ENCODE assay signal across 9 cellular contexts in the genomic region with DNA sequence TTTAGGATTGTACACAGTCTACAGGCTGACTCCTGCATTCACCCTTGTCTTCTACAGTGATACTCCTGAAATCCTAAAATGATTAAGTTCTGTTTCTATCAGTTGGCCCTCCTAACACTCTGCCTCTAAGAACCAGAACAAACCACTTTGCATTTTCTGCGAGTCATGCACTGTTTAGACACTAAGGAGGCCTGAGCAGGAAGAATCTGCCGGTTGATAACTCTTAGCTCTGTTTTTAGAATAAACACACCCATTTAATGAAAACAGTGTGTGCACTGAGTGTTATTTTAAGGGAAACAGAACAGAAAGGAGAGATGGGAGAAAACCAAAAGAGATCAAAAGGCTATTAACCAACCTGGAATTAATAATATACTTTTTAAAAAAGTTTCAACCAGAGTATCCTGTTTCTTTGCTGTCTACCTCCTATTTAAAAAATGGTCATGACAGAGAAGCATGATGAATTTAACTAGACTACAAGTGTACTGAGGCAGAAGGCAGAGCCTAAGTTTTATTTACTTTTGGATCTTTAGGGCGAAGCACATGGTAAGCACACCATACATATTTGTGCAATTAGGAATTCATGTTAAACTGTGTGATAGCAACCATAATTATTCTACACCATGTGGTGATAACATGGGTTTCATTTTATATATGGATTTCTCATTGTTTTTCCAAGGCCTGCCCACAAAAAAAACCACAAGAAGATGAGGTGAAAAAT. TPM values are rescaled to one million over a fixed set of nuclear protein-coding genes. Genes with fewer than 3 reads are reported as not detected.
DNase-seq lines count a peak whose midpoint lies in the region; ATAC-seq and TF ChIP-seq lines count a peak whose summit lies in the region.
"Had no signal": no experiment of that assay in that cellular context is flagged by ENCODE, and none has a peak within 500 bp of the region (broad histone marks: within the 10 kb centered on the region; RNA-seq: fewer than 3 reads in every experiment).

No MANE protein-coding gene starts in this region.

- ATAC-seq in GM19351 (IDR thresholded peaks at IDR 0.05; ENCODE audit: unreplicated experiment), result no peak
- no peak for ATAC-seq in GM18870 (IDR thresholded peaks at IDR 0.05; ENCODE audit: unreplicated experiment)

- H3K4me1 ChIP-seq in mammary epithelial cell (ENCODE audit: insufficient read depth, low read length) (no peaks in the 10 kb centered on the region), parathyroid adenoma (peaks cover 4% of the 10 kb centered on the region)
- H3K4me1 ChIP-seq: colonic mucosa had no signal

- no TSS peak for BruUV-seq in mammary epithelial cell (replicated peaks; lab: Mats Ljungman, UMichigan)

- intact Hi-C loops in mammary epithelial cell (cut with micrococcal nuclease), result no loop called here

- H3K9ac ChIP-seq in mammary epithelial cell (ENCODE audit: insufficient read depth, low read length), result no peak overlapping the region
- H3K9ac ChIP-seq in parathyroid adenoma, result no peak overlapping the region

- POLR2A ChIA-PET in RWPE1 (lab: Yijun Ruan, JAX; ENCODE audit: low non-redundant PET), result no interaction called here

- no peaks in the 10 kb centered on the region for H4K20me1 ChIP-seq in mammary epithelial cell (ENCODE audit: insufficient read depth, low read length)

- in situ Hi-C loops in KBM-7 (cut with MboI; ENCODE audit: low pct_unique_long_range_greater_than_20kb, low sequenced_read_pairs), result no loop called here
- in situ Hi-C loops in mammary epithelial cell (cut with MboI; ENCODE audit: low sequenced_read_pairs in 2 of 2), result no loop called here

- H3K27ac ChIP-seq in mammary epithelial cell (ENCODE audit: insufficient read depth, low read depth, low read length), result no peak overlapping the region
- no peak overlapping the region for H3K27ac ChIP-seq in parathyroid adenoma
- H3K27ac ChIP-seq in RWPE1, result no peak overlapping the region
- H3K27ac ChIP-seq: colonic mucosa had no signal

- peak; percentile 18 for DNase-seq in KBM-7
- DNase-seq in mammary epithelial cell, result peak; percentile 31
- DNase-seq in RWPE1 (ENCODE audit: low spot score), result no peak
- DNase-seq: colonic mucosa, NCI-H69, occipital lobe had no signal

- H3K79me2 ChIP-seq in mammary epithelial cell (ENCODE audit: insufficient read depth, low read length) (no peaks in the 10 kb centered on the region), parathyroid adenoma (no peaks in the 10 kb centered on the region)

- dilution Hi-C loops in mammary epithelial cell (cut with HindIII; ENCODE audit: low sequenced_read_pairs), result no loop called here

- H3K36me3 ChIP-seq in mammary epithelial cell (ENCODE audit: insufficient read depth, low read length) (no peaks in the 10 kb centered on the region), parathyroid adenoma (ENCODE audit: control insufficient read depth, insufficient read depth, low read length) (no peaks in the 10 kb centered on the region)
- H3K36me3 ChIP-seq: colonic mucosa had no signal

- H3K4me3 ChIP-seq in mammary epithelial cell (replicated peaks in 1 of 3; ENCODE audit: insufficient read depth in 1 of 3, low read depth in 2 of 3, low read length in 3 of 3) (no peak overlapping the region), parathyroid adenoma (ENCODE audit: low read depth, low read length) (no peak overlapping the region)
- H3K4me3 ChIP-seq: colonic mucosa had no signal

- 84% methylated on average over 3 of the region's 3 CpGs for whole genome bisulfite sequencing in mammary epithelial cell (ENCODE audit: low coverage, missing lambda C conversion rate)

- no peaks in the 10 kb centered on the region for H3K9me3 ChIP-seq in mammary epithelial cell (replicated peaks; ENCODE audit: insufficient read depth, low read length)
- no peaks in the 10 kb centered on the region for H3K9me3 ChIP-seq in parathyroid adenoma (ENCODE audit: control insufficient read depth, low read length)
- H3K9me3 ChIP-seq: colonic mucosa had no signal

- no peak for TF ChIP-seq CTCF in mammary epithelial cell (conservative IDR thresholded peaks at IDR 0.05 in 1 of 2, IDR thresholded peaks at IDR 0.05 in 1 of 2; ENCODE audit: extremely low read depth in 1 of 2, insufficient read depth in 1 of 2, low read depth in 1 of 2, low read length in 2 of 2)
- no peak for TF ChIP-seq CTCF in parathyroid adenoma (IDR thresholded peaks at IDR 0.05)
- TF ChIP-seq CTCF in RWPE1 (conservative IDR thresholded peaks at IDR 0.05; ENCODE audit: low read depth), result no peak

- H3K27me3 ChIP-seq in mammary epithelial cell (ENCODE audit: insufficient read depth, low read length) (no peaks in the 10 kb centered on the region), parathyroid adenoma (ENCODE audit: control insufficient read depth, insufficient read depth, low read length) (no peaks in the 10 kb centered on the region)
- H3K27me3 ChIP-seq: colonic mucosa had no signal

- H3K4me2 ChIP-seq in mammary epithelial cell (ENCODE audit: insufficient read depth, low read depth, low read length), result no peak overlapping the region
- H3K4me2 ChIP-seq in parathyroid adenoma (ENCODE audit: low read length), result no peak overlapping the region

- H2AFZ ChIP-seq in mammary epithelial cell (ENCODE audit: low read depth, low read length), result peak overlapping the region; percentile 9
- peak overlapping the region; percentile 74 for H2AFZ ChIP-seq in parathyroid adenoma

- CTCF ChIA-PET in mammary epithelial cell (lab: Charles Lee; ENCODE audit: low non-redundant PET), result no interaction called here
- CTCF ChIA-PET in RWPE1 (lab: Yijun Ruan, JAX), result interaction anchor here (0.6 kb wide), 1 partner anchor 1592 kb away, joined by 3 read pairs; no protein-coding TSS in a partner anchor

RNA-seq across cellular contexts. Expression of gene SSB, which starts 22.7 kb away (rescaled TPM):
- total RNA-seq in mammary epithelial cell, result 10 to 100 TPM; 55.3 to 99.6 TPM
- polyA plus RNA-seq in mammary epithelial cell, result 64.0 TPM
- polyA minus RNA-seq in mammary epithelial cell, result 26.9 TPM

RNA-seq across cellular contexts. Expression of gene KLHL23, which starts 42.3 kb away (rescaled TPM):
- total RNA-seq in mammary epithelial cell, result 1 to 10 TPM; 2.8 to 3.3 TPM
- polyA plus RNA-seq in mammary epithelial cell, result 2.5 TPM
- 0.72 TPM for polyA minus RNA-seq in mammary epithelial cell

RNA-seq across cellular contexts. Expression of gene METTL5, which starts 48.8 kb away (rescaled TPM):
- total RNA-seq in mammary epithelial cell, result 10 to 100 TPM; 60.2 to 90.6 TPM
- 58.3 TPM for polyA plus RNA-seq in mammary epithelial cell
- 52.0 TPM for polyA minus RNA-seq in mammary epithelial cell

RNA-seq across cellular contexts. Expression of gene UBR3, which starts 51.3 kb away (rescaled TPM):
- 10 to 100 TPM; 28.1 to 34.0 TPM for total RNA-seq in mammary epithelial cell
- 8.0 TPM for polyA plus RNA-seq in mammary epithelial cell
- 23.5 TPM for polyA minus RNA-seq in mammary epithelial cell
